In genomic region chr2:233061591-233062446, GRCh38 we compare ENCODE assay signal across 10 cellular contexts. TPM values are rescaled to one million over a fixed set of nuclear protein-coding genes. Genes with fewer than 3 reads are reported as not detected.
DNase-seq lines count a peak whose midpoint lies in the region; ATAC-seq, FAIRE-seq and TF ChIP-seq lines count a peak whose summit lies in the region.
"Had no signal": no experiment of that assay in that cellular context is flagged by ENCODE, and none has a peak within 500 bp of the region (broad histone marks: within the 10 kb centered on the region; RNA-seq: fewer than 3 reads in every experiment).

No MANE protein-coding gene starts in this region.

- H3K4me3 ChIP-seq in HCT116 (replicated peaks in 1 of 2; ENCODE audit: low read depth in 1 of 2, low read length in 2 of 2) (no peak overlapping the region), SJCRH30 (no peak overlapping the region), H1 (ENCODE audit: extremely low read depth in 1 of 4, insufficient read depth in 2 of 4, low read depth in 3 of 4, low read length in 4 of 4) (no peak overlapping the region)
- H3K4me3 ChIP-seq: SJSA1 had no signal

- H3K9ac ChIP-seq in HCT116 (ENCODE audit: low read length) (no peak overlapping the region), H1 (replicated peaks in 1 of 4; ENCODE audit: extremely low read depth in 1 of 4, low read depth in 3 of 4, low read length in 3 of 4) (no peak overlapping the region)

- no peak overlapping the region for H3K23ac ChIP-seq in H1 (ENCODE audit: insufficient read length)

- H3K4me1 ChIP-seq in HCT116 (ENCODE audit: control insufficient read depth in 1 of 2, insufficient read depth in 2 of 2, low read length in 2 of 2) (no peaks in the 10 kb centered on the region), SJCRH30 (peaks cover 10% of the 10 kb centered on the region; the same call in 1 of the 2 replicates), H1 (replicated peaks in 1 of 4; ENCODE audit: control insufficient read depth in 3 of 4, insufficient read depth in 4 of 4, low read length in 3 of 4) (peaks cover 0 to 10% (median 4%) of the 10 kb centered on the region in 4 experiments; a peak in 4 of 7 replicates)

- 77% methylated on average over 12 of the region's 12 CpGs; no CpG with 5 or more reads in 1 of the 2 experiments for WGBS in H1 (ENCODE audit: extremely low coverage in 1 of 2, insufficient coverage in 1 of 2, insufficient read length in 1 of 2, insufficient replicate concordance in 2 of 2, low coverage in 1 of 2, low lambda C conversion rate in 2 of 2, missing lambda C conversion rate in 1 of 2), 2 experiments

- TF ChIP-seq EP300 in H1 (IDR thresholded peaks at IDR 0.05; ENCODE audit: borderline replicate concordance in 1 of 2, low read depth in 2 of 2, low read length in 2 of 2), result no peak

- H2BK20ac ChIP-seq in H1 (ENCODE audit: low read length), result 0 out of 2 replicates have a peak overlapping the region, but pooled peaks have one; percentile 48

- POLR2A ChIA-PET in HCT116 (lab: Charles Lee) (no interaction called here), H1 (lab: Charles Lee; ENCODE audit: partially characterized antibody) (interaction anchor here (1.4 kb wide), 1 partner anchor 11 kb away, joined by 3 read pairs; no protein-coding TSS in a partner anchor)

- H3K14ac ChIP-seq in H1 (ENCODE audit: insufficient read length), result no peak overlapping the region

- no peak overlapping the region; the same call in 1 of the 2 replicates for H2AK5ac ChIP-seq in H1 (ENCODE audit: low read depth, low read length)

- no peaks in the 10 kb centered on the region for H3K79me2 ChIP-seq in HCT116 (ENCODE audit: insufficient read depth, low read length)
- H3K79me2 ChIP-seq in H1 (ENCODE audit: control insufficient read depth in 1 of 2, insufficient read depth in 2 of 2, low read length in 2 of 2), result no peaks in the 10 kb centered on the region

- no peak for DNase-seq in HCT116 (ENCODE audit: low read depth, low spot score)
- peak; percentile 35 to 54 for DNase-seq in SJCRH30
- no peak for DNase-seq in H1 (ENCODE audit: low read depth in 1 of 2, low spot score in 2 of 2)
- DNase-seq in nephron progenitor cell, result peak; percentile 51
- DNase-seq in central memory CD4-positive, alpha-beta T cell, result no peak
- no peak for DNase-seq in NCI-H146 treated with DMSO at 0.1 percent for 48 hours (lab: John Stamatoyannopoulos, UW; ENCODE audit: unreplicated experiment)
- DNase-seq in DMS114 treated with DMSO at 0.1 percent for 48 hours (lab: John Stamatoyannopoulos, UW; ENCODE audit: unreplicated experiment), result no peak

- RAD21 ChIA-PET in HCT116 (lab: Charles Lee; ENCODE audit: low non-redundant PET in 1 of 2, low total read pairs in 2 of 2, uncharacterized antibody in 2 of 2, unreplicated experiment in 2 of 2), result no interaction called here

- H2BK12ac ChIP-seq in H1 (ENCODE audit: low read depth, low read length), result no peak overlapping the region

- H3K4me1 Mint-ChIP-seq in nephron progenitor cell, result peaks cover 48% of the 10 kb centered on the region

- no peak overlapping the region for H3K4ac ChIP-seq in H1 (replicated peaks; ENCODE audit: insufficient read length, low read depth, low read length)

- no peaks in the 10 kb centered on the region for H3K79me1 ChIP-seq in H1 (ENCODE audit: low read depth, low read length)

- TF ChIP-seq RAD21 in HCT116 (IDR thresholded peaks at IDR 0.05; ENCODE audit: low read depth), result no peak
- TF ChIP-seq RAD21 in H1 (IDR thresholded peaks at IDR 0.05 in 1 of 2, conservative IDR thresholded peaks at IDR 0.05 in 1 of 2; ENCODE audit: low read depth in 2 of 2, low read length in 2 of 2), result peak in 1 of 2 experiments; percentile 32; a peak in 1 of 4 replicates

- H4K5ac ChIP-seq in H1 (ENCODE audit: insufficient read length, low read depth, low read length), result no peak overlapping the region

- CTCF ChIA-PET in HCT116 (lab: Charles Lee), result no interaction called here
- CTCF ChIA-PET in H1 (lab: Charles Lee; ENCODE audit: partially characterized antibody), result interaction anchor here (0.6 to 4.6 kb wide), 20 partner anchors 8 to 916 kb away, joined by 3 to 32 read pairs (median 4); no protein-coding TSS in a partner anchor

- H2BK120ac ChIP-seq in H1 (replicated peaks; ENCODE audit: low read depth, low read length), result no peak overlapping the region

- H4K91ac ChIP-seq in H1 (replicated peaks; ENCODE audit: insufficient read length, low read length), result no peak overlapping the region

- TF ChIP-seq CTCF in GM12874 (IDR thresholded peaks at IDR 0.05; ENCODE audit: insufficient read depth, low read depth, low read length), result peak; percentile 69
- peak in 2 of 3 experiments; percentile 25 to 27; a peak in 2 of 6 replicates for TF ChIP-seq CTCF in HCT116 (IDR thresholded peaks at IDR 0.05 in 2 of 3, conservative IDR thresholded peaks at IDR 0.05 in 1 of 3; ENCODE audit: borderline replicate concordance in 1 of 3, insufficient read depth in 1 of 3, low read depth in 2 of 3, low read length in 2 of 3)
- peak; percentile 41 to 57 (median 43) for TF ChIP-seq CTCF in H1 (IDR thresholded peaks at IDR 0.05; ENCODE audit: control extremely low read depth in 1 of 3, insufficient read depth in 1 of 3, low read depth in 1 of 3, low read length in 3 of 3)
- peak; percentile 16 for TF ChIP-seq CTCF in nephron progenitor cell (IDR thresholded peaks at IDR 0.05)

- H3K4me2 ChIP-seq in HCT116 (ENCODE audit: low read length) (no peak overlapping the region), H1 (ENCODE audit: insufficient read depth in 1 of 2, low read depth in 2 of 2, low read length in 2 of 2) (no peak overlapping the region)

- H3K9me2 ChIP-seq in HCT116 (ENCODE audit: insufficient read depth), result no peaks in the 10 kb centered on the region

- H4K20me1 ChIP-seq in HCT116 (ENCODE audit: insufficient read depth) (no peaks in the 10 kb centered on the region), H1 (replicated peaks in 1 of 2; ENCODE audit: control insufficient read depth in 1 of 2, insufficient read depth in 2 of 2, low read length in 2 of 2) (no peaks in the 10 kb centered on the region)

- TF ChIP-seq POLR2A in HCT116 (IDR thresholded peaks at IDR 0.05; ENCODE audit: borderline replicate concordance, extremely low read depth, insufficient read depth, insufficient read length), result no peak
- no peak for TF ChIP-seq POLR2A in H1 (IDR thresholded peaks at IDR 0.05; ENCODE audit: control extremely low read depth in 1 of 2, low read depth in 2 of 2, low read length in 2 of 2)

- no peak overlapping the region for H2BK15ac ChIP-seq in H1 (ENCODE audit: low read length)

- H3K27ac ChIP-seq in HCT116 (ENCODE audit: low read depth, low read length), result no peak overlapping the region
- no peak overlapping the region for H3K27ac ChIP-seq in SJCRH30
- no peak overlapping the region for H3K27ac ChIP-seq in H1 (ENCODE audit: low read depth, low read length)
- H3K27ac ChIP-seq: SJSA1 had no signal

- H3K27ac Mint-ChIP-seq in nephron progenitor cell, result peak overlapping the region; percentile 94

- H2AFZ ChIP-seq in HCT116 (ENCODE audit: low read depth, low read length, poor library complexity, severe bottlenecking), result no peak overlapping the region
- no peak overlapping the region for H2AFZ ChIP-seq in H1 (ENCODE audit: low read length)

- no peak overlapping the region for H3K56ac ChIP-seq in H1 (replicated peaks; ENCODE audit: insufficient read length, low read depth, low read length)

- H3K27me3 Mint-ChIP-seq in nephron progenitor cell (ENCODE audit: low read depth, poor library complexity), result peaks cover 5% of the 10 kb centered on the region

- peak; percentile 62 for ATAC-seq in HCT116

- H3K9me3 ChIP-seq in HCT116 (ENCODE audit: control insufficient read depth in 1 of 2, insufficient read depth in 1 of 2, low read depth in 1 of 2, low read length in 2 of 2), result no peaks in the 10 kb centered on the region
- no peaks in the 10 kb centered on the region for H3K9me3 ChIP-seq in SJCRH30 (replicated peaks)
- no peaks in the 10 kb centered on the region for H3K9me3 ChIP-seq in H1 (ENCODE audit: insufficient read depth in 2 of 2, low read depth in 1 of 2, low read length in 1 of 2)
- H3K9me3 ChIP-seq: SJSA1 had no signal

- no peak overlapping the region for H4K8ac ChIP-seq in H1 (ENCODE audit: extremely low read depth, insufficient read depth, low read length)

- H3K27me3 ChIP-seq in HCT116 (ENCODE audit: insufficient read depth, low read length) (no peaks in the 10 kb centered on the region), SJCRH30 (no peaks in the 10 kb centered on the region), H1 (replicated peaks in 1 of 4; ENCODE audit: control insufficient read depth in 3 of 4, extremely low read depth in 1 of 4, insufficient read depth in 3 of 4, low read length in 3 of 4) (no peaks in the 10 kb centered on the region; a peak in 1 of 7 replicates)
- H3K27me3 ChIP-seq: SJSA1 had no signal

- BruUV-seq in HCT116 (replicated peaks; lab: Mats Ljungman, UMichigan), result no TSS peak

- H3K36me3 ChIP-seq in HCT116 (ENCODE audit: control insufficient read depth in 1 of 2, insufficient read depth in 2 of 2, low read length in 2 of 2), result no peaks in the 10 kb centered on the region
- no peaks in the 10 kb centered on the region for H3K36me3 ChIP-seq in SJCRH30
- no peaks in the 10 kb centered on the region for H3K36me3 ChIP-seq in H1 (ENCODE audit: control insufficient read depth in 2 of 4, insufficient read depth in 4 of 4, low read length in 3 of 4)
- H3K36me3 ChIP-seq: SJSA1 had no signal

- no peak overlapping the region for H2BK5ac ChIP-seq in H1 (ENCODE audit: low read depth, low read length)

- intact Hi-C loops in HCT116 (cut with micrococcal nuclease), result no loop called here

- H3K9me3 Mint-ChIP-seq in nephron progenitor cell, result no peaks in the 10 kb centered on the region

- no peak for FAIRE-seq in H1 (lab: Jason Lieb, UNC)
- FAIRE-seq: islet of Langerhans had no signal

- H3K23me2 ChIP-seq in H1 (ENCODE audit: low read depth, low read length), result no peaks in the 10 kb centered on the region

- no peak overlapping the region for H3K4me3 Mint-ChIP-seq in nephron progenitor cell

- no peaks in the 10 kb centered on the region for H3K36me3 Mint-ChIP-seq in nephron progenitor cell (ENCODE audit: low read depth)

- no peak overlapping the region; the same call in 1 of the 2 replicates for H3K18ac ChIP-seq in H1 (ENCODE audit: extremely low read depth, low read length)

RNA-seq across cellular contexts. Expression of gene INPP5D, which starts 1.7 kb away (rescaled TPM):
- total RNA-seq in HCT116 (2021; ENCODE audit: unreplicated experiment), result 1.8 TPM
- polyA plus RNA-seq in HCT116 (2012), result 1.3 and 1.6 TPM in 2 replicates
- 0.47 and 0.68 TPM in 2 replicates for total RNA-seq in SJCRH30 (2014; rRNA removed; shearing (Covaris generic))
- 7.1 and 8.6 TPM in 2 replicates for total RNA-seq in H1 (2021; fragmentation: NEBNext Ultra II Directional; extraction: Animal tissue kit (Norgen Biotek cat#: 25700))
- 4.5 and 6.0 TPM in 2 replicates for polyA plus RNA-seq in H1 (2011; rRNA removed)
- polyA plus RNA-seq in H1 (2011; cell fraction: cytosol; rRNA removed), result 4.4 TPM
- polyA plus RNA-seq in H1 (2011; cell fraction: nucleus; rRNA removed), result 16.8 TPM
- 10.9 to 15.7 TPM (median 13.2 TPM) in 4 replicates for polyA plus RNA-seq in H1 (2012, experiment 1 of 2)
- 5.9 TPM for polyA plus RNA-seq in H1 (2012, experiment 2 of 2)
- polyA plus RNA-seq in H1 (2013, experiment 1 of 2), result 4.8 TPM
- polyA plus RNA-seq in H1 (2013, experiment 2 of 2), result 5.9 TPM
- polyA minus RNA-seq in H1 (2011; rRNA and poly(A)+ RNA removed), result 17.3 and 35.7 TPM in 2 replicates
- polyA minus RNA-seq in H1 (2011; cell fraction: cytosol; rRNA and poly(A)+ RNA removed), result 8.5 TPM
- polyA minus RNA-seq in H1 (2011; cell fraction: nucleus; rRNA and poly(A)+ RNA removed), result 17.7 TPM

RNA-seq across cellular contexts. Expression of gene NEU2, which starts 29.3 kb away (rescaled TPM):
- total RNA-seq in HCT116 (2021; ENCODE audit: unreplicated experiment), result not detected
- not detected in 2 replicates for polyA plus RNA-seq in HCT116 (2012)
- not detected in 2 replicates for total RNA-seq in SJCRH30 (2014; rRNA removed; shearing (Covaris generic))
- total RNA-seq in H1 (2021; fragmentation: NEBNext Ultra II Directional; extraction: Animal tissue kit (Norgen Biotek cat#: 25700)), result not detected in 2 replicates
- polyA plus RNA-seq in H1 (2011; rRNA removed), result 0.12 TPM in 1 of 2 replicates, not detected in the other
- polyA plus RNA-seq in H1 (2011; cell fraction: cytosol; rRNA removed), result not detected
- not detected for polyA plus RNA-seq in H1 (2011; cell fraction: nucleus; rRNA removed)
- polyA plus RNA-seq in H1 (2012, experiment 1 of 2), result not detected in 4 replicates
- polyA plus RNA-seq in H1 (2012, experiment 2 of 2), result not detected
- polyA plus RNA-seq in H1 (2013, experiment 1 of 2), result not detected
- polyA plus RNA-seq in H1 (2013, experiment 2 of 2), result not detected
- not detected in 2 replicates for polyA minus RNA-seq in H1 (2011; rRNA and poly(A)+ RNA removed)
- not detected for polyA minus RNA-seq in H1 (2011; cell fraction: cytosol; rRNA and poly(A)+ RNA removed)
- polyA minus RNA-seq in H1 (2011; cell fraction: nucleus; rRNA and poly(A)+ RNA removed), result not detected
- total RNA-seq: SJSA1 had no signal

RNA-seq across cellular contexts. Expression of gene NGEF, which starts 48.8 kb away (rescaled TPM):
- total RNA-seq in HCT116 (2021; ENCODE audit: unreplicated experiment), result 12.6 TPM
- 30.7 and 34.8 TPM in 2 replicates for polyA plus RNA-seq in HCT116 (2012)
- not detected in 2 replicates for total RNA-seq in SJCRH30 (2014; rRNA removed; shearing (Covaris generic))
- total RNA-seq in H1 (2021; fragmentation: NEBNext Ultra II Directional; extraction: Animal tissue kit (Norgen Biotek cat#: 25700)), result 3.2 and 7.9 TPM in 2 replicates
- 2.7 and 3.9 TPM in 2 replicates for polyA plus RNA-seq in H1 (2011; rRNA removed)
- polyA plus RNA-seq in H1 (2011; cell fraction: cytosol; rRNA removed), result 4.9 TPM
- 6.5 TPM for polyA plus RNA-seq in H1 (2011; cell fraction: nucleus; rRNA removed)
- polyA plus RNA-seq in H1 (2012, experiment 1 of 2), result 5.9 to 9.5 TPM (median 6.5 TPM) in 4 replicates
- 9.2 TPM for polyA plus RNA-seq in H1 (2012, experiment 2 of 2)
- polyA plus RNA-seq in H1 (2013, experiment 1 of 2), result 2.5 TPM
- 2.3 TPM for polyA plus RNA-seq in H1 (2013, experiment 2 of 2)
- 3.0 and 6.8 TPM in 2 replicates for polyA minus RNA-seq in H1 (2011; rRNA and poly(A)+ RNA removed)
- polyA minus RNA-seq in H1 (2011; cell fraction: cytosol; rRNA and poly(A)+ RNA removed), result 1.1 TPM
- 2.1 TPM for polyA minus RNA-seq in H1 (2011; cell fraction: nucleus; rRNA and poly(A)+ RNA removed)

Comparison
In these comparisons a context has a peak if more than half of its experiments do, and no peak if none do; other contexts are left out.
1. CTCF ChIP-seq: peak in every context shown above with its lines; median percentile 69 in GM12874; 43 in H1; 26 in HCT116; 16 in nephron progenitor cell.
2. DNase-seq: peak in SJCRH30 (2 of 2) and nephron progenitor cell (single experiment); none in HCT116 (single experiment), H1 (0 of 2), central memory CD4-positive, alpha-beta T cell (single experiment), NCI-H146 treated with DMSO at 0.1 percent for 48 hours (single experiment) and DMS114 treated with DMSO at 0.1 percent for 48 hours (single experiment).